1 cellular context compared by ENCODE assay signal in the genomic region with DNA sequence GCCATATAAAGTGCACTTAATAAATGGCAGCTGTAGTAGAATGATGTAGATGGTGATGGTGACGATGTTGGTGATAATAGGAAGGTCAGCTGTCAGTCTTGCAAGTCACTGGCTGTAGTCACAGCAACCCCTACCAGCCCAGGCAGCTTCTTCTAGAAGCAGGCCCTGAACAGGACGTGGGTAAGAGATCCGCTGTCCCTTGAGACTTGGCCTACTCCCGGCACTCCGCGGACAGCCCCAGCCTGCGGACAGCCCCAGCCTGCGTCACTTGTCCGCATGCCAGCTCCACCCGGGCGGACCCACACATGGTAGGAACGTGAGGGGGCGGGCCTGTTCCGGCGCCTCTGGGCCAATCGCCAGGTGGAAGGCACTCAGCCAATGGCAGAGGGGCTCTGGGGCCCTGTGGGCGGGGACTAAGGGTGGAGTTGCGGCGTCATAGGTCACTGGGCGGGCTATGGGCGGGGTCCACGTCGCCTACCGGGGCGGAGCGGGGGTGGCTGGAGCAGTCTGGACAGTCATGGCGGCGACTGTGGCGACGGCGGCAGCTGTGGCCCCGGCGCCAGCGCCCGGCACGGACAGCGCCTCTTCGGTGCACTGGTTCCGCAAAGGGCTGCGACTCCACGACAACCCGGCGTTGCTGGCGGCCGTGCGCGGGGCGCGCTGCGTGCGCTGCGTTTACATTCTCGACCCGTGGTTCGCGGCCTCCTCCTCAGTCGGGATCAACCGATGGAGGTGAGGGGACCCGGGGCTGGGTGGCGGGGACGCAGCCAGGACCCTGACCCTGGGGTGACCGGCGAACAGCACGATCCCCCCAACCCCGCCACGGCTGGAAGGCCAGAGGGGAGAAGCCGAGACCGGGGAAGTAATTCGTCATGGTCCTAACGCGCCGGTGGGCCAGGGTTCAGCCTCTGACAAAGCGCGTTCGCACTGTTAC.
TF ChIP-seq lines count a peak whose summit lies in the region.

TSS of gene CRY2 (plus strand) at position 502 of the 934 bp plus-strand sequence. CDS start at position 518, 16 bp downstream.

TF ChIP-seq in GM23338, 12 proteins besides CTCF, POLR2A, EP300 and RAD21:
- TF ChIP-seq ETS1 (IDR thresholded peaks at IDR 0.05) = no peak
- TF ChIP-seq CREB1 (CRISPR knock-in tag; IDR thresholded peaks at IDR 0.05; ENCODE audit: low read depth) = peak; percentile 82
- no peak for TF ChIP-seq STAT1 (IDR thresholded peaks at IDR 0.05; ENCODE audit: unreplicated experiment)
- TF ChIP-seq, protein P1, sequence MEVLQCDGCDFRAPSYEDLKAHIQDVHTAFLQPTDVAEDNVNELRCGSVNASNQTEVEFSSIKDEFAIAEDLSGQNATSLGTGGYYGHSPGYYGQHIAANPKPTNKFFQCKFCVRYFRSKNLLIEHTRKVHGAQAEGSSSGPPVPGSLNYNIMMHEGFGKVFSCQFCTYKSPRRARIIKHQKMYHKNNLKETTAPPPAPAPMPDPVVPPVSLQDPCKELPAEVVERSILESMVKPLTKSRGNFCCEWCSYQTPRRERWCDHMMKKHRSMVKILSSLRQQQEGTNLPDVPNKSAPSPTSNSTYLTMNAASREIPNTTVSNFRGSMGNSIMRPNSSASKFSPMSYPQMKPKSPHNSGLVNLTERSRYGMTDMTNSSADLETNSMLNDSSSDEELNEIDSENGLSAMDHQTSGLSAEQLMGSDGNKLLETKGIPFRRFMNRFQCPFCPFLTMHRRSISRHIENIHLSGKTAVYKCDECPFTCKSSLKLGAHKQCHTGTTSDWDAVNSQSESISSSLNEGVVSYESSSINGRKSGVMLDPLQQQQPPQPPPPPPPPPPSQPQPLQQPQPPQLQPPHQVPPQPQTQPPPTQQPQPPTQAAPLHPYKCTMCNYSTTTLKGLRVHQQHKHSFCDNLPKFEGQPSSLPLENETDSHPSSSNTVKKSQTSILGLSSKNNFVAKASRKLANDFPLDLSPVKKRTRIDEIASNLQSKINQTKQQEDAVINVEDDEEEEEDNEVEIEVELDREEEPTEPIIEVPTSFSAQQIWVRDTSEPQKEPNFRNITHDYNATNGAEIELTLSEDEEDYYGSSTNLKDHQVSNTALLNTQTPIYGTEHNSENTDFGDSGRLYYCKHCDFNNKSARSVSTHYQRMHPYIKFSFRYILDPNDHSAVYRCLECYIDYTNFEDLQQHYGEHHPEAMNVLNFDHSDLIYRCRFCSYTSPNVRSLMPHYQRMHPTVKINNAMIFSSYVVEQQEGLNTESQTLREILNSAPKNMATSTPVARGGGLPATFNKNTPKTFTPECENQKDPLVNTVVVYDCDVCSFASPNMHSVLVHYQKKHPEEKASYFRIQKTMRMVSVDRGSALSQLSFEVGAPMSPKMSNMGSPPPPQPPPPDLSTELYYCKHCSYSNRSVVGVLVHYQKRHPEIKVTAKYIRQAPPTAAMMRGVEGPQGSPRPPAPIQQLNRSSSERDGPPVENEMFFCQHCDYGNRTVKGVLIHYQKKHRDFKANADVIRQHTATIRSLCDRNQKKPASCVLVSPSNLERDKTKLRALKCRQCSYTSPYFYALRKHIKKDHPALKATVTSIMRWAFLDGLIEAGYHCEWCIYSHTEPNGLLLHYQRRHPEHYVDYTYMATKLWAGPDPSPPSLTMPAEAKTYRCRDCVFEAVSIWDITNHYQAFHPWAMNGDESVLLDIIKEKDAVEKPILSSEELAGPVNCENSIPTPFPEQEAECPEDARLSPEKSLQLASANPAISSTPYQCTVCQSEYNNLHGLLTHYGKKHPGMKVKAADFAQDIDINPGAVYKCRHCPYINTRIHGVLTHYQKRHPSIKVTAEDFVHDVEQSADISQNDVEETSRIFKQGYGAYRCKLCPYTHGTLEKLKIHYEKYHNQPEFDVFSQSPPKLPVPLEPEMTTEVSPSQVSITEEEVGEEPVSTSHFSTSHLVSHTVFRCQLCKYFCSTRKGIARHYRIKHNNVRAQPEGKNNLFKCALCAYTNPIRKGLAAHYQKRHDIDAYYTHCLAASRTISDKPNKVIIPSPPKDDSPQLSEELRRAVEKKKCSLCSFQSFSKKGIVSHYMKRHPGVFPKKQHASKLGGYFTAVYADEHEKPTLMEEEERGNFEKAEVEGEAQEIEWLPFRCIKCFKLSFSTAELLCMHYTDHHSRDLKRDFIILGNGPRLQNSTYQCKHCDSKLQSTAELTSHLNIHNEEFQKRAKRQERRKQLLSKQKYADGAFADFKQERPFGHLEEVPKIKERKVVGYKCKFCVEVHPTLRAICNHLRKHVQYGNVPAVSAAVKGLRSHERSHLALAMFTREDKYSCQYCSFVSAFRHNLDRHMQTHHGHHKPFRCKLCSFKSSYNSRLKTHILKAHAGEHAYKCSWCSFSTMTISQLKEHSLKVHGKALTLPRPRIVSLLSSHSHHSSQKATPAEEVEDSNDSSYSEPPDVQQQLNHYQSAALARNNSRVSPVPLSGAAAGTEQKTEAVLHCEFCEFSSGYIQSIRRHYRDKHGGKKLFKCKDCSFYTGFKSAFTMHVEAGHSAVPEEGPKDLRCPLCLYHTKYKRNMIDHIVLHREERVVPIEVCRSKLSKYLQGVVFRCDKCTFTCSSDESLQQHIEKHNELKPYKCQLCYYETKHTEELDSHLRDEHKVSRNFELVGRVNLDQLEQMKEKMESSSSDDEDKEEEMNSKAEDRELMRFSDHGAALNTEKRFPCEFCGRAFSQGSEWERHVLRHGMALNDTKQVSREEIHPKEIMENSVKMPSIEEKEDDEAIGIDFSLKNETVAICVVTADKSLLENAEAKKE (CRISPR knock-in tag; IDR thresholded peaks at IDR 0.05) = no peak
- peak; percentile 80 for TF ChIP-seq POLR2AphosphoS5 (IDR thresholded peaks at IDR 0.05; ENCODE audit: low read depth)
- TF ChIP-seq ZNF331 (CRISPR knock-in tag; IDR thresholded peaks at IDR 0.05; ENCODE audit: low read depth) = no peak
